8 cellular contexts compared by ENCODE assay signal in the genomic region with DNA sequence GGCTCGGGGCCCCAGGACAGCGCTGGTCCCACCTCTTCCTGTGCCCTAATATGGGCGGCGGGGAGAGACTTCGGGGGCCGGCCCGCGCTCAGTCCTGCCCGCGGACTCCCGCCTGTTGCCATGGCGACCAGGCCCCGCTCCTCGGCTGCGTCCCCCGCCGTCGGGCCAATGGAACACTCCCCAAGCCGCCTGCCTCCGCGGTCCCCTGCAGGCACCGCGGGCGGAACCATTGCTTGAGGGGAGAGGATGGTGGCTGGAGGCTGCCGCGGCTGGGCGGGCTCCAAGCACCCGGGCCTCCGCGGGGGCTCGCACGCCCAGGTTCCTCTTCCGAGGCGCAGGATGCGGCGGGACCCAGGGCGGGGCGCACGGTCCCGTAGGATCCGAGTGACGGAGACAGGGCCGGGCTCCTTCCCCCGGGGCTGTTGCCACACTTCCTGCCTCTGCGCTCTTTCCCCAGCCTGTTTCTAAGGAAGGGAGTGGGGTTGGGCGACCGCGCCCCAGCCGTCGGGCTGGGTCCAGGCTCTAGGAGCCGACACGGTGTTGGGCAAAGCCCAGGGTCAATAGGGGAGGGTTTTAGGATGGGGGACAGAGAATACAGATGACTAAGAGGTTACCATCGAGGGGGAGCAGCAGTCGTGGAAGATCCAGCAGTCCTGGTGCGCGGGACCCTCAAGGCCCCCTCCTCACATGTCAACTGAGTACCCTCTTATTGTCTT.
DNase-seq lines count a peak whose midpoint lies in the region; ATAC-seq lines count a peak whose summit lies in the region.

No MANE protein-coding gene starts in this region.

- H3K9me3 Mint-ChIP-seq in memory B cell = no peaks in the 10 kb centered on the region

- ATAC-seq in GM19452 (IDR thresholded peaks at IDR 0.05; ENCODE audit: unreplicated experiment) (peak; percentile 43), HG03558 (IDR thresholded peaks at IDR 0.05; ENCODE audit: extremely low read depth, unreplicated experiment) (peak; percentile 23), memory B cell (ENCODE audit: low read depth) (peak; percentile 43)

- H3K27me3 Mint-ChIP-seq in memory B cell = no peaks in the 10 kb centered on the region

- H3K4me3 Mint-ChIP-seq in memory B cell = peak overlapping the region; percentile 96

- DNase-seq in CD1c-positive myeloid dendritic cell (ENCODE audit: extremely low spot score) (peak; percentile 99), NK-92 (lab: John Stamatoyannopoulos, UW; ENCODE audit: unreplicated experiment) (peak; percentile 66), memory B cell (ENCODE audit: low spot score in 2 of 2) (peak; percentile 95 to 96)
- DNase-seq in activated CD8-positive, alpha-beta memory T cell treated with anti-CD3 and anti-CD28 coated beads for 4 hours (ENCODE audit: low read depth in 2 of 2) = peak; percentile 79 to 82
- DNase-seq in effector memory CD4-positive, alpha-beta T cell = peak; percentile 89 to 92 (median 91)
- peak; percentile 84 for DNase-seq in stimulated activated CD8-positive, alpha-beta memory T cell treated with anti-CD3 and anti-CD28 coated beads, Interleukin-12 subunit alpha, Interleukin-12 subunit beta, amount 100 ng/mL, for 1 hour (ENCODE audit: low read depth)

- no peaks in the 10 kb centered on the region for H3K9me3 ChIP-seq in effector memory CD4-positive, alpha-beta T cell (ENCODE audit: control insufficient read depth, low read length)

- peak overlapping the region; percentile 100 for H3K4me3 ChIP-seq in effector memory CD4-positive, alpha-beta T cell (ENCODE audit: insufficient read depth, low read depth, low read length, poor library complexity, severe bottlenecking)

- H3K27me3 ChIP-seq in effector memory CD4-positive, alpha-beta T cell (replicated peaks; ENCODE audit: control insufficient read depth, insufficient read depth, low read length, poor library complexity, severe bottlenecking) = no peaks in the 10 kb centered on the region

- peaks cover 51% of the 10 kb centered on the region for H3K4me1 ChIP-seq in effector memory CD4-positive, alpha-beta T cell (ENCODE audit: control insufficient read depth, insufficient read depth, low read length, poor library complexity, severe bottlenecking)

- H3K27ac ChIP-seq in effector memory CD4-positive, alpha-beta T cell (ENCODE audit: insufficient read depth, low read length, poor library complexity, severe bottlenecking) = peak overlapping the region; percentile 99

- peaks cover 16% of the 10 kb centered on the region for H3K36me3 ChIP-seq in effector memory CD4-positive, alpha-beta T cell (ENCODE audit: control insufficient read depth, insufficient read depth, low read length)

- peaks cover 29% of the 10 kb centered on the region for H3K4me1 Mint-ChIP-seq in memory B cell

- peak overlapping the region; percentile 99 for H3K27ac Mint-ChIP-seq in memory B cell

- H3K36me3 Mint-ChIP-seq in memory B cell = no peaks in the 10 kb centered on the region

Comparison
In these comparisons a context has a peak if more than half of its experiments do, and no peak if none do; other contexts are left out.
1. Peak in every context shown above with its lines: DNase-seq, ATAC-seq, H3K4me3 ChIP-seq and H3K27ac ChIP-seq.